ENCODE assay signal across 19 cellular contexts in the genomic region with DNA sequence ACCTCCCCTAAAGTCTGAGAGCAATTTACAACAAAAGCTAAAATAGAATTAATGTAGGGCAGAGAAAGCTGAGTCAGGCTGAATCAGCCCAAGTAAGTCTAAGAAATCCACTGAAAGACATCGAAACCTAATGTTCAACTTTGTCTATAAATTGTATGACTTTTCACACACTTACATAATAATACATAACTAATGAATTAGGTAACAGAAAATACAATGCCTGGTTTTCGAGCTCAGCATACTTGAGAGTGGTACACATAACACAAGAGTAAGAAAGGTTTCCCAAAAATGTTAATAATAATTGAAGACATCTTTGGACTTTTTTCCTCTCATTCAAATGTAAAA. TPM values are rescaled to one million over a fixed set of nuclear protein-coding genes. Genes with fewer than 3 reads are reported as not detected.
DNase-seq lines count a peak whose midpoint lies in the region; ATAC-seq and TF ChIP-seq lines count a peak whose summit lies in the region.
"Had no signal": no experiment of that assay in that cellular context is flagged by ENCODE, and none has a peak within 500 bp of the region (broad histone marks: within the 10 kb centered on the region; RNA-seq: fewer than 3 reads in every experiment).

No MANE protein-coding gene starts in this region.

- no TSS peak for BruUV-seq in PC-9 (replicated peaks; lab: Mats Ljungman, UMichigan)

- peaks cover 73% of the 10 kb centered on the region for H3K79me2 ChIP-seq in PC-9 (ENCODE audit: low read depth)

- intact Hi-C loops in PC-9 (cut with micrococcal nuclease; ENCODE audit: unreplicated experiment) = loop anchor here (2.0 kb wide), 1 partner anchor 20 kb away; no protein-coding TSS in a partner anchor
- intact Hi-C loops in right cardiac atrium (cut with DNase I) = no loop called here

- no peak overlapping the region for H2AFZ ChIP-seq in PC-9

- WGBS in right cardiac atrium = 94% methylated on average over 2 of the region's 2 CpGs

- H3K27me3 ChIP-seq in PC-9 (ENCODE audit: insufficient read depth, low read depth) = no peaks in the 10 kb centered on the region
- H3K27me3 ChIP-seq in right atrium auricular region = no peaks in the 10 kb centered on the region
- no peaks in the 10 kb centered on the region for H3K27me3 ChIP-seq in right cardiac atrium (ENCODE audit: control insufficient read depth, insufficient read depth)
- H3K27me3 ChIP-seq: SJSA1 had no signal

- no peaks in the 10 kb centered on the region for H4K20me1 ChIP-seq in PC-9 (ENCODE audit: insufficient read depth)

- H3K27ac ChIP-seq in PC-9 = peak overlapping the region; percentile 96
- H3K27ac ChIP-seq in right atrium auricular region = no peak overlapping the region
- H3K27ac ChIP-seq in right cardiac atrium (ENCODE audit: low read length) = no peak overlapping the region
- H3K27ac ChIP-seq: SJSA1 had no signal

- DNase-seq in AG20443 (ENCODE audit: low spot score) = peak; percentile 65
- peak in 1 of 2 experiments; percentile 87 for DNase-seq in PC-9
- peak; percentile 86 for DNase-seq in epithelial cell of esophagus (ENCODE audit: low read depth)
- DNase-seq in myocyte (ENCODE audit: low read depth) = peak; percentile 13
- DNase-seq in right atrium auricular region (ENCODE audit: low spot score) = no peak
- no peak for DNase-seq in right cardiac atrium
- DNase-seq: activated CD4-positive, alpha-beta T cell treated with anti-CD3 and anti-CD28 coated beads for 1 hour; activated effector memory CD4-positive, alpha-beta T cell treated with anti-CD3 and anti-CD28 coated beads, Interleukin-2, amount 50 U/mL, for 16 hours; COR-L47; hippocampal formation; kidney glomerular epithelial cell; MM.1S; NCI-H1930; NCI-H510A; stimulated activated CD4-positive, alpha-beta T cell treated with anti-CD3 and anti-CD28 coated beads, Interleukin-1b, Interleukin-23, amount 100 ng/mL, for 48 hours had no signal

- CTCF ChIA-PET in PC-9 (lab: Charles Lee) = no interaction called here

- ATAC-seq in GM21526 (IDR thresholded peaks at IDR 0.05; ENCODE audit: low FRiP score, unreplicated experiment) (no peak), HG02571 (IDR thresholded peaks at IDR 0.05; ENCODE audit: unreplicated experiment) (no peak), right cardiac atrium (no peak)
- ATAC-seq: HepG2 had no signal

- H3K4me1 ChIP-seq in PC-9 (replicated peaks; ENCODE audit: insufficient read depth) (peaks cover 38% of the 10 kb centered on the region), right atrium auricular region (no peaks in the 10 kb centered on the region), right cardiac atrium (ENCODE audit: control insufficient read depth, insufficient read depth, low read length) (no peaks in the 10 kb centered on the region)

- no peaks in the 10 kb centered on the region; the same call in 1 of the 2 replicates for H3K9me3 ChIP-seq in PC-9 (ENCODE audit: insufficient read depth, low read depth)
- H3K9me3 ChIP-seq in right atrium auricular region = no peaks in the 10 kb centered on the region
- H3K9me3 ChIP-seq in right cardiac atrium (ENCODE audit: control insufficient read depth, low read length) = no peaks in the 10 kb centered on the region
- H3K9me3 ChIP-seq: SJSA1 had no signal

- POLR2A ChIA-PET in PC-9 (lab: Charles Lee; ENCODE audit: unreplicated experiment) = interaction anchor here (0.5 to 0.6 kb wide), 2 partner anchors 13 to 27 kb away, joined by 4 to 5 read pairs; no protein-coding TSS in a partner anchor

- peaks cover 38% of the 10 kb centered on the region for H3F3A ChIP-seq in PC-9 (ENCODE audit: insufficient read depth, low read depth)

- H3K4me3 ChIP-seq in PC-9 (peak overlapping the region; percentile 2; the same call in 1 of the 2 replicates), epithelial cell of esophagus (ENCODE audit: low read length) (no peak overlapping the region), right atrium auricular region (no peak overlapping the region), right cardiac atrium (ENCODE audit: low read length) (no peak overlapping the region)
- H3K4me3 ChIP-seq: SJSA1 had no signal

- H3K36me3 ChIP-seq in PC-9 (ENCODE audit: low read depth) (peaks cover 41% of the 10 kb centered on the region), right atrium auricular region (peaks cover 24% of the 10 kb centered on the region)

- TF ChIP-seq CTCF in PC-9 (conservative IDR thresholded peaks at IDR 0.05) = no peak
- no peak for TF ChIP-seq CTCF in epithelial cell of esophagus (IDR thresholded peaks at IDR 0.05; ENCODE audit: insufficient read depth, low read depth, low read length, missing control alignments)
- TF ChIP-seq CTCF in right atrium auricular region (IDR thresholded peaks at IDR 0.05) = no peak

- H3K4me2 ChIP-seq in PC-9 = peak overlapping the region; percentile 58

- no peaks in the 10 kb centered on the region for H3K9me2 ChIP-seq in PC-9 (ENCODE audit: insufficient read depth)

RNA-seq across cellular contexts. Expression of a gene that starts 55.3 kb away (rescaled TPM):
- total RNA-seq in PC-9 (2021) = 39.1 and 42.2 TPM in 2 replicates
- total RNA-seq in myocyte = 71.9 and 102 TPM in 2 replicates
- 60.3 TPM for polyA plus RNA-seq in myocyte (2012)
- 10 to 100 TPM; 30.2 to 64.6 TPM for total RNA-seq in right atrium auricular region
- 10 to 100 TPM; 51.8 to 66.9 (median 59.1) TPM for total RNA-seq in right cardiac atrium
- 40.9 TPM for polyA plus RNA-seq in right cardiac atrium

Comparison
In these comparisons a context has a peak if more than half of its experiments do, and no peak if none do; other contexts are left out.
1. DNase-seq: peak in AG20443 (single experiment), epithelial cell of esophagus (single experiment) and myocyte (single experiment); none in right atrium auricular region (single experiment) and right cardiac atrium (0 of 3).